Comparison of ENCODE assay signal across 27 cellular contexts in genomic region chr6:3601570-3601969, GRCh38.
DNase-seq lines count a peak whose midpoint lies in the region; TF ChIP-seq lines count a peak whose summit lies in the region.
"Had no signal": no experiment of that assay in that cellular context is flagged by ENCODE, and none has a peak within 500 bp of the region (broad histone marks: within the 10 kb centered on the region; RNA-seq: fewer than 3 reads in every experiment).

No MANE protein-coding gene starts in this region.

- CTCF ChIA-PET in HEK293 (lab: Yijun Ruan, JAX): no interaction called here

- H3K9me3 ChIP-seq in HEK293 (ENCODE audit: control insufficient read depth, insufficient read depth, low read depth, low read length): no peaks in the 10 kb centered on the region
- H3K9me3 ChIP-seq: BE2C had no signal

- no peak overlapping the region for H3K27ac ChIP-seq in HEK293 (ENCODE audit: extremely low read depth, low read depth, low read length)
- H3K27ac ChIP-seq: 22Rv1; A549; BLaER1; BLaER1 treated with 17β-estradiol and CSF1 and Interleukin-3, amounts not matched to agents 10 nM and 100 nM; C4-2B had no signal

- POLR2A ChIA-PET in HEK293 (lab: Yijun Ruan, JAX): no interaction called here

- DNase-seq in activated effector memory CD4-positive, alpha-beta T cell treated with Interleukin-2 at 50 U/mL for 16 hours: no peak
- DNase-seq: 8988T; ACHN; AML-193; BE2C; C1 segment of cervical spinal cord; Caco-2; Calu3; CD4-positive, alpha-beta memory T cell; CD4-positive, alpha-beta T cell; CD4-positive, CD25-positive, alpha-beta regulatory T cell; CD8-positive, alpha-beta memory T cell; CD8-positive, alpha-beta T cell; COR-L47; DMS 273 treated with DMSO at 0.1 percent for 48 hours; DMS153; DMS53; DMS79; DMS79 treated with DMSO at 0.1 percent for 48 hours; DND-41; EL had no signal

- no peak for TF ChIP-seq CTCF in HEK293 (tag by site-specific recombination; IDR thresholded peaks at IDR 0.05)

- H3K4me1 ChIP-seq in HEK293 (ENCODE audit: control insufficient read depth, insufficient read depth, low read length): peaks cover 4% of the 10 kb centered on the region
- H3K4me1 ChIP-seq: A549, BE2C, Caco-2 had no signal

- no peak overlapping the region for H3K4me3 ChIP-seq in HEK293 (ENCODE audit: low read depth, low read length)
- H3K4me3 ChIP-seq: A549; BLaER1; BLaER1 treated with 17β-estradiol and CSF1 and Interleukin-3, amounts not matched to agents 10 nM and 100 nM had no signal

- H3K36me3 ChIP-seq in HEK293 (ENCODE audit: control insufficient read depth in 2 of 2, insufficient read depth in 1 of 2, low read length in 2 of 2): no peaks in the 10 kb centered on the region
- H3K36me3 ChIP-seq: BE2C; BLaER1; BLaER1 treated with 17β-estradiol and CSF1 and Interleukin-3, amounts not matched to agents 10 nM and 100 nM had no signal

TF ChIP-seq in HEK293, 187 proteins besides CTCF, POLR2A, EP300 and RAD21:
- TF ChIP-seq ZNF473 (tag by site-specific recombination; IDR thresholded peaks at IDR 0.05): no peak
- peak; percentile 91 for TF ChIP-seq SETDB1 (IDR thresholded peaks at IDR 0.05; ENCODE audit: insufficient read length, low read length)
